Comparison of ENCODE assay signal across 25 cellular contexts in the genomic region with DNA sequence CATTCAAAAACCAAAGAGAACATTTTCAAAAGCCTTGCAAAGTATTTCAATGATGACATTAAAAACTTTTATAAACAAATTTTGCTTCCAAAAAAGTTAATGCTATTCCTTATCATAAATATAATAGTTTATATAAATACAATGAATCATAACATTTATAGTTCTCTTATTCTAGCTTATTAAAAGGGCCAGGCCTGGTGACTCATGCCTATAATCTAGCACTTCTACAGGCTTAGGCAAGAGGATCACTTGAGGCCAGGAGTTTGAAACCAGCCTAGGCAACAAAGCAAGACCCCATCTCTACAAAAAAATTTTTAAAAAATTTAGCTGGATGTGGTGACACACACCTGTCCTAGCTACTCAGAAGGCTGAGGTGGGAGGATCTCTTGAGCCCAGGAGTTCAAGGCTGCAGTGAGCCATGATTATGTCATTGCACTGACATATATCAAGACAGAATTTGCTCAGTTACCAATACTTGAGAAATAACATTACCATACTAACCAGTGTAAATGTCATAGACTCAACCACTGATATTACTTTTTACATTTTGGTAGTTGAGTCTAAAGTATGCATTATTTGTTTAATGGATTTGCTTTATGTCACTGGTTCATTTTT.
"Had no signal": no experiment of that assay in that cellular context is flagged by ENCODE, and none has a peak within 500 bp of the region (broad histone marks: within the 10 kb centered on the region; RNA-seq: fewer than 3 reads in every experiment).

No MANE protein-coding gene starts in this region.

- H3K27me3 Mint-ChIP-seq: activated CD4-positive, alpha-beta T cell treated with anti-CD3 and anti-CD28 coated beads, Interleukin-2, amount 10 ng/mL, durations not matched to agents 24 days and 14 days; dendritic cell treated with granulocyte-macrophage colony-stimulating factor and Interleukin-4, amounts not matched to agents 40 ng/mL and 50 ng/mL, for 4 days; progenitor cell of endocrine pancreas had no signal

- H3K27me3 ChIP-seq: breast epithelium, neutrophil, right lobe of liver, transverse colon had no signal

- H3K4me3 ChIP-seq: breast epithelium, right lobe of liver, skin epidermis, transverse colon had no signal

- H3K27ac ChIP-seq: breast epithelium, neutrophil, right lobe of liver, skin epidermis, transverse colon had no signal

- H3K4me3 Mint-ChIP-seq: activated CD4-positive, alpha-beta T cell treated with anti-CD3 and anti-CD28 coated beads, Interleukin-2, amount 10 ng/mL, durations not matched to agents 24 days and 14 days; activated naive CD4-positive, alpha-beta T cell treated with anti-CD3 and anti-CD28 coated beads for 36 hours; dendritic cell treated with granulocyte-macrophage colony-stimulating factor and Interleukin-4, amounts not matched to agents 40 ng/mL and 50 ng/mL, for 4 days; endodermal cell; mesothelial cell of epicardium; naive B cell; nephron progenitor cell; stimulated activated naive B cell treated with anti-CD40 and anti-IgM and Interleukin-4, amounts not matched to agents 10 μg/mL and 1 μg/mL and 100 μg/mL, for 72 hours had no signal

- H3K27ac Mint-ChIP-seq: activated CD4-positive, alpha-beta T cell treated with anti-CD3 and anti-CD28 coated beads, Interleukin-2, amount 10 ng/mL, durations not matched to agents 24 days and 14 days; activated naive CD4-positive, alpha-beta T cell treated with anti-CD3 and anti-CD28 coated beads for 36 hours; dendritic cell treated with granulocyte-macrophage colony-stimulating factor and Interleukin-4, amounts not matched to agents 40 ng/mL and 50 ng/mL, for 4 days; endodermal cell; mesothelial cell of epicardium; nephron progenitor cell; progenitor cell of endocrine pancreas; stimulated activated naive B cell treated with anti-CD40 and anti-IgM and Interleukin-4, amounts not matched to agents 10 μg/mL and 1 μg/mL and 100 μg/mL, for 72 hours had no signal

- H3K36me3 Mint-ChIP-seq: naive B cell had no signal

- H3K9me3 Mint-ChIP-seq: activated naive CD4-positive, alpha-beta T cell treated with anti-CD3 and anti-CD28 coated beads for 36 hours; dendritic cell treated with granulocyte-macrophage colony-stimulating factor and Interleukin-4, amounts not matched to agents 40 ng/mL and 50 ng/mL, for 4 days; endodermal cell; naive B cell; nephron progenitor cell; stimulated activated naive B cell treated with anti-CD40 and anti-IgM and Interleukin-4, amounts not matched to agents 10 μg/mL and 1 μg/mL and 100 μg/mL, for 72 hours had no signal

- H3K36me3 ChIP-seq: breast epithelium, right lobe of liver, transverse colon had no signal

- H3K9me3 ChIP-seq: breast epithelium, neutrophil, right lobe of liver, transverse colon had no signal

- DNase-seq: activated CD4-positive, alpha-beta T cell treated with anti-CD3 and anti-CD28 coated beads, Interleukin-2, amount 10 ng/mL, durations not matched to agents 24 days and 14 days; activated CD4-positive, CD25-positive, alpha-beta regulatory T cell; activated CD8-positive, alpha-beta memory T cell treated with anti-CD3 and anti-CD28 coated beads for 24 hours; activated naive CD4-positive, alpha-beta T cell treated with anti-CD3 and anti-CD28 coated beads for 36 hours; activated T-cell treated with anti-CD3 and anti-CD28 coated beads, Interleukin-2, amount 50 U/mL, for 1 hour; central memory CD4-positive, alpha-beta T cell; endodermal cell; foreskin fibroblast; head of caudate nucleus; hippocampal formation; left colon; naive B cell; nephron progenitor cell; right lobe of liver; stimulated activated CD4-positive, alpha-beta T cell treated with anti-CD3 and anti-CD28 coated beads, Interleukin-4, amount 100 ng/mL, for 4 hours; stimulated activated CD8-positive, alpha-beta memory T cell treated with anti-CD3 and anti-CD28 coated beads, Interleukin-4, amount 100 ng/mL, for 48 hours; stimulated activated naive B cell treated with anti-CD40 and anti-IgM and Interleukin-4, amounts not matched to agents 10 μg/mL and 1 μg/mL and 100 μg/mL, for 72 hours; transverse colon had no signal

- ATAC-seq: esophagus mucosa; left colon; right lobe of liver; stimulated activated naive B cell treated with anti-CD40 and anti-IgM and Interleukin-4, amounts not matched to agents 10 μg/mL and 1 μg/mL and 100 μg/mL, for 72 hours had no signal

- H3K4me1 Mint-ChIP-seq: endodermal cell, mesothelial cell of epicardium, naive B cell, nephron progenitor cell had no signal

- H3K4me1 ChIP-seq: breast epithelium, right lobe of liver, transverse colon had no signal
